In genomic region chr2:111135237-111135909, GRCh38 we compare ENCODE assay signal across 23 cellular contexts.
"Had no signal": no experiment of that assay in that cellular context is flagged by ENCODE, and none has a peak within 500 bp of the region (broad histone marks: within the 10 kb centered on the region; RNA-seq: fewer than 3 reads in every experiment).

No MANE protein-coding gene starts in this region.

- H3K9me3 ChIP-seq: heart right ventricle, left ventricle myocardium inferior, mucosa of descending colon, pancreas, right atrium auricular region, spleen, suprapubic skin, tibial nerve had no signal

- H3K4me3 ChIP-seq: heart right ventricle, left ventricle myocardium inferior, lung, mucosa of descending colon, pancreas, right atrium auricular region, spleen, suprapubic skin, tibial nerve had no signal

- DNase-seq: activated CD4-positive, alpha-beta memory T cell treated with anti-CD3 and anti-CD28 coated beads, Interleukin-2, amount 10 ng/mL, durations not matched to agents 7 days and 5 days; activated CD4-positive, alpha-beta T cell treated with anti-CD3 and anti-CD28 coated beads for 1 hour; activated CD4-positive, alpha-beta T cell treated with anti-CD3 and anti-CD28 coated beads, Interleukin-2, amount 10 ng/mL, durations not matched to agents 7 days and 5 days; activated CD8-positive, alpha-beta memory T cell treated with anti-CD3 and anti-CD28 coated beads, Interleukin-2, amount 50 U/mL, for 48 hours; activated gamma-delta T cell; activated naive CD4-positive, alpha-beta T cell treated with anti-CD3 and anti-CD28 coated beads, Interleukin-2, amount 10 ng/mL, durations not matched to agents 7 days and 5 days; activated naive CD8-positive, alpha-beta T cell treated with anti-CD3 and anti-CD28 coated beads, Interleukin-2, amount 10 ng/mL, durations not matched to agents 7 days and 5 days; activated T-cell treated with anti-CD3 and anti-CD28 coated beads, Interleukin-2, amount 50 U/mL, for 24 hours; amniotic stem cell; central memory CD4-positive, alpha-beta T cell; nephron progenitor cell; nucleus accumbens; spleen; stimulated activated naive CD4-positive, alpha-beta T cell; T-helper 2 cell had no signal

- H3K27ac ChIP-seq: heart right ventricle, left ventricle myocardium inferior, pancreas, right atrium auricular region, spleen, suprapubic skin, tibial nerve had no signal

- H3K27me3 ChIP-seq: heart right ventricle, pancreas, right atrium auricular region, spleen, suprapubic skin, tibial nerve had no signal

- H3K36me3 ChIP-seq: pancreas, right atrium auricular region had no signal
